1 cellular context compared by ENCODE assay signal in the genomic region with DNA sequence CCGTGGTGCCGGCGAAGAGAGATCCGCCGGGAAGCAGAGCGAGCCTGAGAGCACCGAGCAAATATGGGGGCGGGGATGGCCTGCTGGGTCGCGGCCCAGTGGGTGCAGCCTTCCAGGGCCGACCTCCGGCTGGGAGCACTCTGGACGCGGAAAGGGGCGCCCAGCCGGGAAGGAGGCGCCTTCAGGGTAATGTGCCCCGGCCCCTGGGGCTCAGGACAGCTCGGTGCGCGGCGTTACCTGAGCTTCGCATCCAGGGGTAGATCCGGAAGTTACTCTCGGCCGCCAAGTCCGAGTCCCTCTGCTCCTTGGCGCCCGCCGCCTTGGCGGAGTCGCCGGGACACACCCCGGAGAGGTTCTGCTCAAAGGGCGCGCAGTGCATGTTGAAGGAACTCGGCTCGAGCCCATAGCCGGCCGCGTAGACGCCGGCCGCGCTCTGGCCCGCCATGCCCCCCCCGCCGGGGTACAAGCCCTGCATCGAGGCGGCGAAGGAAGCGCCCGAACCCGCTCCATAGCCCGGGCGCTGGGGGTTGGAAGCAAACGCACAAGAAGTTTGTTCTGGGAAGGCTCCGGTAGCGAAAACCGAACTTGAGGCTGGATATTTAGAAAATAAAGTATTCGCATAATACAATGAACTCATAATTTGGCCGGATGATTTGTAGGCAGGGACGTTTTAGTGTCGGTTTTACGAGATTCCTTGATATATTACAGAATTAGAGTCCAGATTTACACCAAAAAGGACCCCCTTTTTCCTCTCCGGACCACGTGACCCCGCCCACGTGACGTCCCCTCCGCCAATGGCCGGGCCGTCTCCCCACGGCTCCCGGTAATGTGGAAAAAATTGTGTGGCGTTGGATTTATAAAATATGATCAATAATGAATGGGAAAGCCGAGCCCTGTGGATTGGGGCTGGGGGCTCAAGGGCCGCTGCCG.
TF ChIP-seq lines count a peak whose summit lies in the region.

TSS of gene HOXB7 (minus strand) at position 736 of the 930 bp plus-strand sequence. CDS start at position 637, 99 bp downstream.

TF ChIP-seq in GM23338, 12 proteins besides CTCF, POLR2A, EP300 and RAD21 (continued from another document):
- TF ChIP-seq, protein P1, sequence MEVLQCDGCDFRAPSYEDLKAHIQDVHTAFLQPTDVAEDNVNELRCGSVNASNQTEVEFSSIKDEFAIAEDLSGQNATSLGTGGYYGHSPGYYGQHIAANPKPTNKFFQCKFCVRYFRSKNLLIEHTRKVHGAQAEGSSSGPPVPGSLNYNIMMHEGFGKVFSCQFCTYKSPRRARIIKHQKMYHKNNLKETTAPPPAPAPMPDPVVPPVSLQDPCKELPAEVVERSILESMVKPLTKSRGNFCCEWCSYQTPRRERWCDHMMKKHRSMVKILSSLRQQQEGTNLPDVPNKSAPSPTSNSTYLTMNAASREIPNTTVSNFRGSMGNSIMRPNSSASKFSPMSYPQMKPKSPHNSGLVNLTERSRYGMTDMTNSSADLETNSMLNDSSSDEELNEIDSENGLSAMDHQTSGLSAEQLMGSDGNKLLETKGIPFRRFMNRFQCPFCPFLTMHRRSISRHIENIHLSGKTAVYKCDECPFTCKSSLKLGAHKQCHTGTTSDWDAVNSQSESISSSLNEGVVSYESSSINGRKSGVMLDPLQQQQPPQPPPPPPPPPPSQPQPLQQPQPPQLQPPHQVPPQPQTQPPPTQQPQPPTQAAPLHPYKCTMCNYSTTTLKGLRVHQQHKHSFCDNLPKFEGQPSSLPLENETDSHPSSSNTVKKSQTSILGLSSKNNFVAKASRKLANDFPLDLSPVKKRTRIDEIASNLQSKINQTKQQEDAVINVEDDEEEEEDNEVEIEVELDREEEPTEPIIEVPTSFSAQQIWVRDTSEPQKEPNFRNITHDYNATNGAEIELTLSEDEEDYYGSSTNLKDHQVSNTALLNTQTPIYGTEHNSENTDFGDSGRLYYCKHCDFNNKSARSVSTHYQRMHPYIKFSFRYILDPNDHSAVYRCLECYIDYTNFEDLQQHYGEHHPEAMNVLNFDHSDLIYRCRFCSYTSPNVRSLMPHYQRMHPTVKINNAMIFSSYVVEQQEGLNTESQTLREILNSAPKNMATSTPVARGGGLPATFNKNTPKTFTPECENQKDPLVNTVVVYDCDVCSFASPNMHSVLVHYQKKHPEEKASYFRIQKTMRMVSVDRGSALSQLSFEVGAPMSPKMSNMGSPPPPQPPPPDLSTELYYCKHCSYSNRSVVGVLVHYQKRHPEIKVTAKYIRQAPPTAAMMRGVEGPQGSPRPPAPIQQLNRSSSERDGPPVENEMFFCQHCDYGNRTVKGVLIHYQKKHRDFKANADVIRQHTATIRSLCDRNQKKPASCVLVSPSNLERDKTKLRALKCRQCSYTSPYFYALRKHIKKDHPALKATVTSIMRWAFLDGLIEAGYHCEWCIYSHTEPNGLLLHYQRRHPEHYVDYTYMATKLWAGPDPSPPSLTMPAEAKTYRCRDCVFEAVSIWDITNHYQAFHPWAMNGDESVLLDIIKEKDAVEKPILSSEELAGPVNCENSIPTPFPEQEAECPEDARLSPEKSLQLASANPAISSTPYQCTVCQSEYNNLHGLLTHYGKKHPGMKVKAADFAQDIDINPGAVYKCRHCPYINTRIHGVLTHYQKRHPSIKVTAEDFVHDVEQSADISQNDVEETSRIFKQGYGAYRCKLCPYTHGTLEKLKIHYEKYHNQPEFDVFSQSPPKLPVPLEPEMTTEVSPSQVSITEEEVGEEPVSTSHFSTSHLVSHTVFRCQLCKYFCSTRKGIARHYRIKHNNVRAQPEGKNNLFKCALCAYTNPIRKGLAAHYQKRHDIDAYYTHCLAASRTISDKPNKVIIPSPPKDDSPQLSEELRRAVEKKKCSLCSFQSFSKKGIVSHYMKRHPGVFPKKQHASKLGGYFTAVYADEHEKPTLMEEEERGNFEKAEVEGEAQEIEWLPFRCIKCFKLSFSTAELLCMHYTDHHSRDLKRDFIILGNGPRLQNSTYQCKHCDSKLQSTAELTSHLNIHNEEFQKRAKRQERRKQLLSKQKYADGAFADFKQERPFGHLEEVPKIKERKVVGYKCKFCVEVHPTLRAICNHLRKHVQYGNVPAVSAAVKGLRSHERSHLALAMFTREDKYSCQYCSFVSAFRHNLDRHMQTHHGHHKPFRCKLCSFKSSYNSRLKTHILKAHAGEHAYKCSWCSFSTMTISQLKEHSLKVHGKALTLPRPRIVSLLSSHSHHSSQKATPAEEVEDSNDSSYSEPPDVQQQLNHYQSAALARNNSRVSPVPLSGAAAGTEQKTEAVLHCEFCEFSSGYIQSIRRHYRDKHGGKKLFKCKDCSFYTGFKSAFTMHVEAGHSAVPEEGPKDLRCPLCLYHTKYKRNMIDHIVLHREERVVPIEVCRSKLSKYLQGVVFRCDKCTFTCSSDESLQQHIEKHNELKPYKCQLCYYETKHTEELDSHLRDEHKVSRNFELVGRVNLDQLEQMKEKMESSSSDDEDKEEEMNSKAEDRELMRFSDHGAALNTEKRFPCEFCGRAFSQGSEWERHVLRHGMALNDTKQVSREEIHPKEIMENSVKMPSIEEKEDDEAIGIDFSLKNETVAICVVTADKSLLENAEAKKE (CRISPR knock-in tag; IDR thresholded peaks at IDR 0.05): no peak
- no peak for TF ChIP-seq ETS1 (IDR thresholded peaks at IDR 0.05)
- no peak for TF ChIP-seq ZNF114 (CRISPR knock-in tag; IDR thresholded peaks at IDR 0.05)
- TF ChIP-seq POLR2AphosphoS5 (IDR thresholded peaks at IDR 0.05; ENCODE audit: low read depth): no peak
- no peak for TF ChIP-seq REST (IDR thresholded peaks at IDR 0.05; ENCODE audit: unreplicated experiment)
- TF ChIP-seq EZH2phosphoT487 (IDR thresholded peaks at IDR 0.05; ENCODE audit: unreplicated experiment): peak; percentile 64
- TF ChIP-seq ZNF331 (CRISPR knock-in tag; IDR thresholded peaks at IDR 0.05; ENCODE audit: low read depth): no peak
- no peak for TF ChIP-seq STAT1 (IDR thresholded peaks at IDR 0.05; ENCODE audit: unreplicated experiment)
- no peak for TF ChIP-seq NANOG (IDR thresholded peaks at IDR 0.05; ENCODE audit: borderline replicate concordance)
